ENCODE assay signal across 14 cellular contexts in genomic region chr1:228265167-228265566, GRCh38. TPM values are rescaled to one million over a fixed set of nuclear protein-coding genes. Genes with fewer than 3 reads are reported as not detected.
DNase-seq lines count a peak whose midpoint lies in the region; ATAC-seq, FAIRE-seq and TF ChIP-seq lines count a peak whose summit lies in the region.
"Had no signal": no experiment of that assay in that cellular context is flagged by ENCODE, and none has a peak within 500 bp of the region (broad histone marks: within the 10 kb centered on the region; RNA-seq: fewer than 3 reads in every experiment).

No MANE protein-coding gene starts in this region.

- no peaks in the 10 kb centered on the region for H3K9me3 ChIP-seq in RWPE2 (ENCODE audit: severe bottlenecking)

- DNase-seq in GM10266 (ENCODE audit: extremely low spot score) = no peak
- no peak for DNase-seq in RWPE2 (ENCODE audit: low spot score)
- DNase-seq in fibroblast of gingiva (ENCODE audit: low read depth) = peak; percentile 15
- DNase-seq in frontal cortex (ENCODE audit: low spot score in 2 of 2) = no peak
- no peak for DNase-seq in NCI-H187 treated with DMSO at 0.1 percent for 48 hours (lab: John Stamatoyannopoulos, UW)
- no peak for DNase-seq in stimulated activated CD4-positive, alpha-beta T cell treated with anti-CD3 and anti-CD28 coated beads, Interleukin-2, amount 100 ng/mL, for 48 hours
- DNase-seq in NCI-H524 treated with DMSO at 0.1 percent for 48 hours (lab: John Stamatoyannopoulos, UW) = no peak
- DNase-seq: activated B cell treated with CpG ODN at 0.5 μM for 24 hours; activated effector memory CD4-positive, alpha-beta T cell treated with Interleukin-2 at 50 U/mL for 16 hours; CD4-positive, alpha-beta memory T cell; cortex of kidney; NCI-H146 had no signal

- peak; percentile 30 for TF ChIP-seq CTCF in GM10266 (IDR thresholded peaks at IDR 0.05; ENCODE audit: control insufficient read depth, insufficient read depth, low read depth, missing control alignments)
- peak; percentile 3 for TF ChIP-seq CTCF in RWPE2 (IDR thresholded peaks at IDR 0.05; ENCODE audit: poor library complexity, severe bottlenecking)

- FAIRE-seq in A204.1 (lab: Jason Lieb, UNC) = peak; percentile 83
- FAIRE-seq in frontal cortex (lab: Jason Lieb, UNC) = no peak
- FAIRE-seq: GM12892 had no signal

- no peaks in the 10 kb centered on the region for H3K4me1 ChIP-seq in RWPE2 (ENCODE audit: insufficient read depth, poor library complexity, severe bottlenecking)

- H3K36me3 ChIP-seq in RWPE2 (ENCODE audit: low read depth) = no peaks in the 10 kb centered on the region

- ATAC-seq in RWPE2 (ENCODE audit: low read depth) = no peak

- H3K4me3 ChIP-seq in RWPE2 (ENCODE audit: severe bottlenecking) = no peak overlapping the region

- H3K27me3 ChIP-seq in RWPE2 (ENCODE audit: insufficient read depth, poor library complexity, severe bottlenecking) = no peaks in the 10 kb centered on the region

- H3K27ac ChIP-seq in RWPE2 (ENCODE audit: poor library complexity, severe bottlenecking) = no peak overlapping the region

RNA-seq across cellular contexts. Expression of gene OBSCN, which starts 57.3 kb away (rescaled TPM):
- 30.2 TPM for total RNA-seq in frontal cortex
